Comparison of ENCODE assay signal across 29 cellular contexts in the genomic region with DNA sequence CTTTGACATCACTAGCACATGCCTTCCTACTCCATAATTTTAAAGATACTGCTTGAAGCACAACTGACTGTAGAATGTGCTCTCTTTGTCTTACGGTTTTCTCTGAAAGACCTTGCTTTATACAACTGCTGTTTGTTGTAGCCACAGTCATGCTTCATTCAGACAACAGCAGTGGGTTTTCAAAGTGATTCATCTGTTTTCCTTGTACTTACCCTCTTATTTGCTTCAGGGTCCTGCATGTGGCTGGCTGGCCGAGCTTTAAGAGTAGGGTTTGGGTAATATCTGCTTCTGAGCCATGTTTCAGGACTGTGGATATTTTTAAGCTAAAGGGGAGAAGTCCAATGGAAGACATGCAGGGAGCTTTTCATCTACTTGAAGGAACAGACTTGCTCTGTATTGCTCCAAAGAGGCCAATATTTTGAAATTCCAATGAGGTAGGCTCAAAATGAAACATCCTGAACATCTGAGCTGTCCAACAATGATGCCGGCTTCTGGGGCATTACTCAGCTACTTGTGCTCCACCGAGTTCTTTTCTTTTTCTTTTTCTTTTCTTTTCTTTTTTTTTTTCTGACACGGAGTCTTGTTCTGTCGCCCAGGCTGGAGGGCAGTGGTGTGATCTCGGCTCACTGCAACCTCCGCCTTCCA.
A peak's percentile ranks its signal among the peaks of the same experiment; 100 is the strongest.
DNase-seq lines count a peak whose midpoint lies in the region; ATAC-seq and TF ChIP-seq lines count a peak whose summit lies in the region.
"Had no signal": no experiment of that assay in that cellular context is flagged by ENCODE, and none has a peak within 500 bp of the region (broad histone marks: within the 10 kb centered on the region; RNA-seq: fewer than 3 reads in every experiment).

No MANE protein-coding gene starts in this region.

- H3K27ac ChIP-seq in GM23248 (peak overlapping the region; percentile 45), esophagus muscularis mucosa (replicated peaks in 1 of 4) (no peak overlapping the region), prostate gland (no peak overlapping the region)
- H3K27ac ChIP-seq: ascending aorta, heart right ventricle, ovary, uterus had no signal

- H3K4me3 ChIP-seq in GM23248 (no peak overlapping the region), adipocyte (ENCODE audit: low read length) (no peak overlapping the region), fibroblast of mammary gland (ENCODE audit: control insufficient read depth, low read depth, low read length) (no peak overlapping the region), esophagus muscularis mucosa (no peak overlapping the region), prostate gland (no peak overlapping the region)
- H3K4me3 ChIP-seq: ascending aorta, heart right ventricle, ovary, uterus had no signal

- peak overlapping the region; percentile 11 for H3K4me2 ChIP-seq in GM23248 (ENCODE audit: unreplicated experiment)

- WGBS in GM23248 (ENCODE audit: low coverage in 1 of 2, low lambda C conversion rate in 2 of 2, missing lambda C conversion rate in 2 of 2), 2 experiments: 72% methylated on average over 8 of the region's 8 CpGs
- WGBS in esophagus muscularis mucosa: 93% methylated on average over 8 of the region's 8 CpGs
- WGBS in prostate gland: 93% methylated on average over 8 of the region's 8 CpGs

- H3K9ac ChIP-seq in GM23248: no peak overlapping the region
- no peak overlapping the region for H3K9ac ChIP-seq in adipocyte (ENCODE audit: low read length)

- no peaks in the 10 kb centered on the region for H3K9me2 ChIP-seq in GM23248 (ENCODE audit: insufficient read depth)

- H3K36me3 ChIP-seq in GM23248 (ENCODE audit: low read depth) (no peaks in the 10 kb centered on the region), adipocyte (ENCODE audit: control insufficient read depth, insufficient read depth, low read length, severe bottlenecking) (no peaks in the 10 kb centered on the region), esophagus muscularis mucosa (no peaks in the 10 kb centered on the region), prostate gland (no peaks in the 10 kb centered on the region)
- H3K36me3 ChIP-seq: ascending aorta, heart right ventricle, ovary, uterus had no signal

- TF ChIP-seq EP300 in esophagus muscularis mucosa (IDR thresholded peaks at IDR 0.05): no peak

- no peaks in the 10 kb centered on the region for H3K27me3 Mint-ChIP-seq in stimulated activated naive B cell treated with anti-CD40 and anti-IgM and Interleukin-4, amounts not matched to agents 10 μg/mL and 1 μg/mL and 100 μg/mL, for 72 hours
- H3K27me3 Mint-ChIP-seq: activated CD4-positive, alpha-beta T cell treated with anti-CD3 and anti-CD28 coated beads for 36 hours; activated naive CD4-positive, alpha-beta T cell treated with anti-CD3 and anti-CD28 coated beads, Interleukin-2, amount 10 ng/mL, durations not matched to agents 7 days and 5 days; CD4-positive, alpha-beta T cell; naive B cell had no signal

- no peak overlapping the region for H3K27ac Mint-ChIP-seq in stimulated activated naive B cell treated with anti-CD40 and anti-IgM and Interleukin-4, amounts not matched to agents 10 μg/mL and 1 μg/mL and 100 μg/mL, for 72 hours
- H3K27ac Mint-ChIP-seq: activated CD4-positive, alpha-beta T cell treated with anti-CD3 and anti-CD28 coated beads for 36 hours; activated naive CD4-positive, alpha-beta T cell treated with anti-CD3 and anti-CD28 coated beads, Interleukin-2, amount 10 ng/mL, durations not matched to agents 7 days and 5 days; CD4-positive, alpha-beta T cell; naive B cell had no signal

- H3K4me3 Mint-ChIP-seq in stimulated activated naive B cell treated with anti-CD40 and anti-IgM and Interleukin-4, amounts not matched to agents 10 μg/mL and 1 μg/mL and 100 μg/mL, for 72 hours: no peak overlapping the region
- H3K4me3 Mint-ChIP-seq: activated CD4-positive, alpha-beta T cell treated with anti-CD3 and anti-CD28 coated beads for 36 hours; activated naive CD4-positive, alpha-beta T cell treated with anti-CD3 and anti-CD28 coated beads, Interleukin-2, amount 10 ng/mL, durations not matched to agents 7 days and 5 days; CD4-positive, alpha-beta T cell; naive B cell had no signal

- in situ Hi-C loops in GM23248 (cut with MboI): no loop called here

- H3K9me3 ChIP-seq in GM23248 (ENCODE audit: low read depth): no peaks in the 10 kb centered on the region
- no peaks in the 10 kb centered on the region for H3K9me3 ChIP-seq in adipocyte (ENCODE audit: control insufficient read depth, low read length)
- no peaks in the 10 kb centered on the region for H3K9me3 ChIP-seq in esophagus muscularis mucosa
- H3K9me3 ChIP-seq in prostate gland: no peaks in the 10 kb centered on the region
- H3K9me3 ChIP-seq: ascending aorta, heart right ventricle, ovary, uterus had no signal

- intact Hi-C loops in esophagus muscularis mucosa (cut with DNase I) (no loop called here), prostate gland (cut with DNase I) (no loop called here)

- H3K27me3 ChIP-seq in GM23248 (replicated peaks; ENCODE audit: insufficient read depth): no peaks in the 10 kb centered on the region
- no peaks in the 10 kb centered on the region for H3K27me3 ChIP-seq in adipocyte (replicated peaks; ENCODE audit: control insufficient read depth, insufficient read depth, low read length)
- H3K27me3 ChIP-seq in esophagus muscularis mucosa: no peaks in the 10 kb centered on the region
- H3K27me3 ChIP-seq in prostate gland (replicated peaks; ENCODE audit: insufficient read depth): no peaks in the 10 kb centered on the region
- H3K27me3 ChIP-seq: ascending aorta, heart right ventricle, ovary, uterus had no signal

- no peak for ATAC-seq in stimulated activated naive B cell treated with anti-CD40 and anti-IgM and Interleukin-4, amounts not matched to agents 10 μg/mL and 1 μg/mL and 100 μg/mL, for 72 hours (replicated peaks)
- ATAC-seq: esophagus mucosa, heart right ventricle, HepG2, left colon, sciatic nerve had no signal

- peak; percentile 75 for DNase-seq in GM23248
- peak; percentile 48 for DNase-seq in adipocyte (ENCODE audit: low read depth)
- DNase-seq in fibroblast of mammary gland (ENCODE audit: low read depth): peak; percentile 52
- DNase-seq in renal cortical epithelial cell (ENCODE audit: low read depth): peak; percentile 48
- DNase-seq in stimulated activated naive B cell treated with anti-CD40 and anti-IgM and Interleukin-4, amounts not matched to agents 10 μg/mL and 1 μg/mL and 100 μg/mL, for 72 hours: no peak
- no peak for DNase-seq in esophagus muscularis mucosa (ENCODE audit: extremely low spot score)
- DNase-seq in prostate gland (ENCODE audit: low spot score): no peak
- DNase-seq: activated CD4-positive, alpha-beta T cell treated with anti-CD3 and anti-CD28 coated beads for 36 hours; activated naive CD4-positive, alpha-beta T cell treated with anti-CD3 and anti-CD28 coated beads, Interleukin-2, amount 10 ng/mL, durations not matched to agents 7 days and 5 days; CD4-positive, alpha-beta T cell; DMS153; effector CD4-positive, alpha-beta T cell; GOT3; heart right ventricle; left colon; mesendoderm; naive B cell; NCI-H1105; NCI-H2029; NCI-H345; NCI-H82; OCI-M1; ovary; SHP77; uterus had no signal

- peaks cover 5 to 9% of the 10 kb centered on the region in 2 donors for H3K4me1 Mint-ChIP-seq in stimulated activated naive B cell treated with anti-CD40 and anti-IgM and Interleukin-4, amounts not matched to agents 10 μg/mL and 1 μg/mL and 100 μg/mL, for 72 hours
- H3K4me1 Mint-ChIP-seq: activated naive CD4-positive, alpha-beta T cell treated with anti-CD3 and anti-CD28 coated beads, Interleukin-2, amount 10 ng/mL, durations not matched to agents 7 days and 5 days; naive B cell had no signal

- 0 out of 2 replicates have a peak overlapping the region, but pooled peaks have one; percentile 32 for H2AFZ ChIP-seq in GM23248

- no peak for TF ChIP-seq POLR2A in esophagus muscularis mucosa (IDR thresholded peaks at IDR 0.05; ENCODE audit: low read depth)
- TF ChIP-seq POLR2A in prostate gland (IDR thresholded peaks at IDR 0.05): no peak

- peaks cover 11% of the 10 kb centered on the region for H3K4me1 ChIP-seq in GM23248 (ENCODE audit: insufficient read depth)
- H3K4me1 ChIP-seq in adipocyte (ENCODE audit: control insufficient read depth, insufficient read depth, low read length): peaks cover 5% of the 10 kb centered on the region
- peaks cover 8 to 28% (median 14%) of the 10 kb centered on the region in 4 donors for H3K4me1 ChIP-seq in esophagus muscularis mucosa
- H3K4me1 ChIP-seq in prostate gland (replicated peaks): no peaks in the 10 kb centered on the region
- H3K4me1 ChIP-seq: uterus had no signal

- H3K79me2 ChIP-seq in GM23248 (ENCODE audit: insufficient read depth): no peaks in the 10 kb centered on the region

- TF ChIP-seq CTCF in fibroblast of mammary gland (conservative IDR thresholded peaks at IDR 0.05; ENCODE audit: control insufficient read depth, insufficient read depth, low read depth, low read length): no peak
- TF ChIP-seq CTCF in esophagus muscularis mucosa (IDR thresholded peaks at IDR 0.05): no peak
- no peak for TF ChIP-seq CTCF in prostate gland (IDR thresholded peaks at IDR 0.05)

- H3K9me3 Mint-ChIP-seq in stimulated activated naive B cell treated with anti-CD40 and anti-IgM and Interleukin-4, amounts not matched to agents 10 μg/mL and 1 μg/mL and 100 μg/mL, for 72 hours: peaks cover 0 to 2% of the 10 kb centered on the region in 2 donors
- H3K9me3 Mint-ChIP-seq: activated naive CD4-positive, alpha-beta T cell treated with anti-CD3 and anti-CD28 coated beads, Interleukin-2, amount 10 ng/mL, durations not matched to agents 7 days and 5 days; CD4-positive, alpha-beta T cell had no signal

- H4K20me1 ChIP-seq in GM23248 (ENCODE audit: insufficient read depth): no peaks in the 10 kb centered on the region

- H3F3A ChIP-seq in GM23248 (ENCODE audit: insufficient read depth): peaks cover 15% of the 10 kb centered on the region

- H3K36me3 Mint-ChIP-seq in stimulated activated naive B cell treated with anti-CD40 and anti-IgM and Interleukin-4, amounts not matched to agents 10 μg/mL and 1 μg/mL and 100 μg/mL, for 72 hours: no peaks in the 10 kb centered on the region
- H3K36me3 Mint-ChIP-seq: activated naive CD4-positive, alpha-beta T cell treated with anti-CD3 and anti-CD28 coated beads, Interleukin-2, amount 10 ng/mL, durations not matched to agents 7 days and 5 days; naive B cell had no signal

Comparison
In these comparisons a context has a peak if more than half of its experiments do, and no peak if none do; other contexts are left out.
1. DNase-seq: peak in GM23248 (single experiment), adipocyte (single experiment), fibroblast of mammary gland (single experiment) and renal cortical epithelial cell (single experiment); none in stimulated activated naive B cell treated with anti-CD40 and anti-IgM and Interleukin-4, amounts not matched to agents 10 μg/mL and 1 μg/mL and 100 μg/mL, for 72 hours (single experiment), esophagus muscularis mucosa (single experiment) and prostate gland (single experiment).